Comparison of ENCODE assay signal across 20 cellular contexts in the genomic region with DNA sequence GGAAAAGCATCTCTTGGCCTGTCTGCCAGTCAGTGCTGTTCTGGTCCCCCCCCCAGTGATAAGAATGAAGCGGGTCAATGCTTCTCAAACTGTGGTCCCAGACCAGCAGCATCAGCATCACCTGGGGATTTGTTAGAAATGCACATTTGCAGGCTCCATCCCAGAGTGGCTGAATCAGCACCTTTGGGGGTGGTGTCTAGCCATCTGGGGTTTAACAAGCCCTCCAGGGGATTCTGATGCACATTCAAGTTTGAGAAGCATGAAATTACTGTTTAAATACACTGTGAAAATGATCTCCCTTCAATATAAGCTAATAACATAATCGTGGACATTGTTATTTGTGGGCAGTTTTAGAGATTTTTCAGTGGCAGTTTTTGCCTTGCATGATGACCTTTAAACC.
"Had no signal": no experiment of that assay in that cellular context is flagged by ENCODE, and none has a peak within 500 bp of the region (broad histone marks: within the 10 kb centered on the region; RNA-seq: fewer than 3 reads in every experiment).

No MANE protein-coding gene starts in this region.

- H3K4me1 ChIP-seq: gastrocnemius medialis, psoas muscle, sigmoid colon, transverse colon, upper lobe of right lung, vagina had no signal

- H3K27me3 ChIP-seq: gastrocnemius medialis, ovary, vagina had no signal

- H3K27ac ChIP-seq: epithelial cell of prostate, gastrocnemius medialis, ovary, psoas muscle, sigmoid colon, transverse colon, upper lobe of right lung, vagina had no signal

- H3K9me3 ChIP-seq: gastrocnemius medialis, ovary, psoas muscle, sigmoid colon, transverse colon, upper lobe of right lung, vagina had no signal

- H3K36me3 ChIP-seq: ovary, sigmoid colon, transverse colon, upper lobe of right lung, vagina had no signal

- H3K4me3 ChIP-seq: gastrocnemius medialis, lung, ovary, psoas muscle, sigmoid colon, transverse colon, upper lobe of right lung, vagina had no signal

- DNase-seq: effector CD8-positive, alpha-beta T cell; endodermal cell; foreskin fibroblast; gastrocnemius medialis; head of caudate nucleus; kidney; natural killer cell; occipital lobe; ovary; posterior cingulate gyrus; psoas muscle; right cardiac atrium; sigmoid colon; stimulated activated CD4-positive, alpha-beta T cell treated with anti-CD3 and anti-CD28 coated beads, Interleukin-2, amount 100 ng/mL, for 24 hours; stimulated activated CD4-positive, alpha-beta T cell treated with anti-CD3 and anti-CD28 coated beads, Interleukin-4, amount 100 ng/mL, for 24 hours; transverse colon; upper lobe of right lung had no signal
